Comparison of ENCODE assay signal across 1 cellular context in genomic region chr2:218127929-218128455, GRCh38.
TF ChIP-seq lines count a peak whose summit lies in the region.

No MANE protein-coding gene starts in this region.

TF ChIP-seq in HepG2, 621 proteins besides CTCF, POLR2A, EP300 and RAD21:
- peak; percentile 76 for TF ChIP-seq ZNF629 (CRISPR knock-in tag; conservative IDR thresholded peaks at IDR 0.05)
- TF ChIP-seq, protein P1, sequence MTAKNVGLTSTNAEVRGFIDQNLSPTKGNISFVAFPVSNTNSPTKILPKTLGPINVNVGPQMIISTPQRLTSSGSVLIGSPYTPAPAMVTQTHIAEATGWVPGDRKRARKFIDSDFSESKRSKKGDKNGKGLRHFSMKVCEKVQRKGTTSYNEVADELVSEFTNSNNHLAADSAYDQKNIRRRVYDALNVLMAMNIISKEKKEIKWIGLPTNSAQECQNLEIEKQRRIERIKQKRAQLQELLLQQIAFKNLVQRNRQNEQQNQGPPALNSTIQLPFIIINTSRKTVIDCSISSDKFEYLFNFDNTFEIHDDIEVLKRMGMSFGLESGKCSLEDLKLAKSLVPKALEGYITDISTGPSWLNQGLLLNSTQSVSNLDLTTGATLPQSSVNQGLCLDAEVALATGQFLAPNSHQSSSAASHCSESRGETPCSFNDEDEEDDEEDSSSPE (CRISPR knock-in tag; IDR thresholded peaks at IDR 0.05): no peak
